ENCODE assay signal across 1 cellular context in the genomic region with DNA sequence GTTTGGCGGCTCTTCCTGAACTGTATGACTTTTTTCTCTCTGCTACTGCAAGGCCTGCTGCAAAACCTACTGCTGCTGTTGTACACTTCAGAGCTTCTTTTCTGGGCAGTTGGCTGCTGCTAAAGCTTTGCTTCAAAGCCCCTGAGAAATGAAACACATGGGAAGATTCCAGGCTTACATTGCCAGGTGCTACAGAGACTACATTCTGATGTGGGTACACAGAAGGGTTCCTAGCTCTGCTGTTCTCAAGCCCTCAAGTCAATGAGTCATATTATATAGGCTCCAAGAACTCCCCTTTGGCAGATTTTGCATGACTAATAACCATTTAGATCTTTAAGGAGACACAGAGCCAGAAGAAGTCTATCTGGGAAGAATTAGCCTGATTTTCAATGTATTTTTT.
TF ChIP-seq lines count a peak whose summit lies in the region.

No MANE protein-coding gene starts in this region.

TF ChIP-seq in H1, 55 proteins besides CTCF, POLR2A, EP300 and RAD21:
- TF ChIP-seq CREB1 (IDR thresholded peaks at IDR 0.05): no peak
